In the genomic region with DNA sequence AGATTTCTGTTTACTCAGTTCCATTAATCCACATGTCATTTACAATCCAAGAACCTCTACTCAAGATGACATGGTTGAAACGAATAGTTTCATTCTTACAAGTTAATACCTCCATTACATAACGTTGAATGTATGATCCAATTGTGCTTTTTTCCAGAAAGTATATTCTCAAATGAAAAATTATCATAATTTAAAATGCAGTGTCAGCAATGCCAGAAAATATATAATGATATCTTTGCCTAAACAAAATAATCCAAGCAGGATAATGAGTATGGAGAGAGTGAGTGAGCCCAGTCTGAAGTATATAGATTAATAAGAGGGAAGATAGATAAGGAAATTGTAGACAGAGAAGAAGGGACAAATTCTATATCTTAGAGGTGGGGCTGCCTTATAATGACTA, we compare ENCODE assay signal across 33 cellular contexts.
"Had no signal": no experiment of that assay in that cellular context is flagged by ENCODE, and none has a peak within 500 bp of the region (broad histone marks: within the 10 kb centered on the region; RNA-seq: fewer than 3 reads in every experiment).

No MANE protein-coding gene starts in this region.

- ATAC-seq: activated naive CD4-positive, alpha-beta T cell treated with anti-CD3 and anti-CD28 coated beads, Interleukin-2, amount 50 U/mL, for 72 hours; activated naive CD8-positive, alpha-beta T cell treated with anti-CD3 and anti-CD28 coated beads, Interleukin-2, amount 50 U/mL, for 24 hours; activated T-cell treated with anti-CD3 and anti-CD28 coated beads, Interleukin-2, amount 50 U/mL, for 4 hours; activated T-cell treated with anti-CD3 and anti-CD28 coated beads, Interleukin-2, amount 50 U/mL, for 72 hours; activated T-helper 17 cell treated with anti-CD3 and anti-CD28 coated beads, Interleukin-2, amount 50 U/mL, for 72 hours; body of pancreas had no signal

- H3K9me3 ChIP-seq: adrenal gland, ascending aorta, body of pancreas, breast epithelium had no signal

- H3K27ac ChIP-seq: adrenal gland, ascending aorta, body of pancreas, brain microvascular endothelial cell, breast epithelium, cardiac muscle cell had no signal

- FAIRE-seq: astrocyte, bronchial epithelial cell, colon had no signal

- H3K4me3 ChIP-seq: adrenal gland, ascending aorta, body of pancreas, breast epithelium, cardiac muscle cell had no signal

- H3K4me1 ChIP-seq: adrenal gland, ascending aorta, body of pancreas, breast epithelium had no signal

- H3K36me3 ChIP-seq: adrenal gland, ascending aorta, brain microvascular endothelial cell, breast epithelium, cardiac muscle cell had no signal

- H3K27me3 ChIP-seq: adrenal gland, ascending aorta, body of pancreas, brain microvascular endothelial cell, breast epithelium, cardiac muscle cell had no signal

- DNase-seq: activated effector memory CD4-positive, alpha-beta T cell treated with anti-CD3 and anti-CD28 coated beads, Interleukin-2, amount 50 U/mL, for 16 hours; activated effector memory CD4-positive, alpha-beta T cell treated with Interleukin-2 at 50 U/mL for 16 hours; activated gamma-delta T cell; activated gamma-delta T cell treated with Interleukin-2 at 50 U/mL for 16 hours; activated naive CD4-positive, alpha-beta T cell; activated naive CD4-positive, alpha-beta T cell treated with anti-CD3 and anti-CD28 coated beads for 36 hours; activated naive CD4-positive, alpha-beta T cell treated with anti-CD3 and anti-CD28 coated beads, Interleukin-2, amount 10 ng/mL, durations not matched to agents 7 days and 5 days; activated naive CD4-positive, alpha-beta T cell treated with anti-CD3 and anti-CD28 coated beads, Interleukin-2, amount 50 U/mL, for 16 hours; activated naive CD4-positive, alpha-beta T cell treated with Interleukin-2 at 50 U/mL for 16 hours; activated naive CD8-positive, alpha-beta T cell treated with anti-CD3 and anti-CD28 coated beads for 36 hours; activated naive CD8-positive, alpha-beta T cell treated with anti-CD3 and anti-CD28 coated beads, Interleukin-2, amount 10 ng/mL, durations not matched to agents 7 days and 5 days; activated naive CD8-positive, alpha-beta T cell treated with anti-CD3 and anti-CD28 coated beads, Interleukin-2, amount 50 U/mL, for 24 hours; activated T-cell treated with anti-CD3 and anti-CD28 coated beads, Interleukin-2, amount 50 U/mL, for 4 hours; activated T-cell treated with anti-CD3 and anti-CD28 coated beads, Interleukin-2, amount 50 U/mL, for 48 hours; activated T-cell treated with anti-CD3 and anti-CD28 coated beads, Interleukin-2, amount 50 U/mL, for 72 hours; adrenal gland; amniotic stem cell; amygdala; anterior cingulate cortex; aorta; body of pancreas; brain microvascular endothelial cell; caudate nucleus; central memory CD4-positive, alpha-beta T cell; cerebellar nuclear complex had no signal
